8 cellular contexts compared by ENCODE assay signal in genomic region chr6:36442671-36443497, GRCh38. TPM values are rescaled to one million over a fixed set of nuclear protein-coding genes. Genes with fewer than 3 reads are reported as not detected.
DNase-seq lines count a peak whose midpoint lies in the region; ATAC-seq and TF ChIP-seq lines count a peak whose summit lies in the region.

Gene KCTD20, plus strand, starts transcription at chr6:36443000. Its CDS starts 27,098 bp downstream, at chr6:36470098.
Gene PXT1, minus strand, starts transcription at chr6:36442854. Its CDS starts 16,772 bp downstream, at chr6:36426082.

- H3K27me3 ChIP-seq in breast epithelium (no peaks in the 10 kb centered on the region), smooth muscle cell (ENCODE audit: low read depth) (no peaks in the 10 kb centered on the region)

- H4K20me1 ChIP-seq in smooth muscle cell (ENCODE audit: low read depth): peaks cover 36% of the 10 kb centered on the region

- in situ Hi-C loops in ACHN (cut with HindIII; ENCODE audit: low pct_ligation_motif_present, low pct_unique_long_range_greater_than_20kb, low sequenced_read_pairs): no loop called here

- peaks cover 14% of the 10 kb centered on the region for H3F3A ChIP-seq in smooth muscle cell (ENCODE audit: low read depth)

- H3K9me3 ChIP-seq in breast epithelium: no peaks in the 10 kb centered on the region
- no peaks in the 10 kb centered on the region for H3K9me3 ChIP-seq in smooth muscle cell (replicated peaks; ENCODE audit: low read depth)

- peak within 1 kb of the TSS; percentile 93 to 98 (median 97) for H3K4me3 Mint-ChIP-seq in immature natural killer cell

- H3K36me3 ChIP-seq in breast epithelium (no peaks in the 10 kb centered on the region), smooth muscle cell (ENCODE audit: low read depth) (no peaks in the 10 kb centered on the region)

- intact Hi-C loops in breast epithelium (cut with DNase I; ENCODE audit: low total_unique reads): no loop called here

- no peaks in the 10 kb centered on the region for H3K36me3 Mint-ChIP-seq in immature natural killer cell

- TF ChIP-seq CTCF in WI38 (IDR thresholded peaks at IDR 0.05; ENCODE audit: low read depth, low read length) (no peak), breast epithelium (IDR thresholded peaks at IDR 0.05) (peak in 1 of 3 donors; percentile 13), smooth muscle cell (IDR thresholded peaks at IDR 0.05; ENCODE audit: borderline replicate concordance, insufficient read depth, poor library complexity, severe bottlenecking) (no peak)

- H3K4me3 ChIP-seq in WI38 (ENCODE audit: low read depth, low read length): peak within 1 kb of the TSS; percentile 97
- H3K4me3 ChIP-seq in breast epithelium: peak within 1 kb of the TSS; percentile 84 to 96 (median 95)
- peak within 1 kb of the TSS; percentile 96 for H3K4me3 ChIP-seq in smooth muscle cell

- peak within 1 kb of the TSS; percentile 91 for H3K4me2 ChIP-seq in smooth muscle cell

- ATAC-seq in GM18868 (IDR thresholded peaks at IDR 0.05; ENCODE audit: unreplicated experiment) (peak; percentile 75), HG03097 (IDR thresholded peaks at IDR 0.05; ENCODE audit: low FRiP score, unreplicated experiment) (peak; percentile 75)

- H3K27me3 Mint-ChIP-seq in immature natural killer cell (ENCODE audit: low read depth in 3 of 3): peaks cover 7 to 14% (median 8%) of the 10 kb centered on the region in 3 donors

- 2% methylated on average over 79 of the region's 93 CpGs for WGBS in smooth muscle cell (ENCODE audit: low lambda C conversion rate)

- peak within 1 kb of the TSS; percentile 68 for H2AFZ ChIP-seq in smooth muscle cell (ENCODE audit: low read depth)

- H3K4me1 Mint-ChIP-seq in immature natural killer cell: peaks cover 42 to 50% of the 10 kb centered on the region in 2 donors

- peak; percentile 84 for DNase-seq in ACHN
- DNase-seq in NCI-H2171 treated with DMSO at 0.1 percent for 48 hours (lab: John Stamatoyannopoulos, UW): peak; percentile 83
- peak; percentile 81 to 85 for DNase-seq in breast epithelium (ENCODE audit: low spot score in 2 of 2)
- peak; percentile 87 to 88 (median 88) for DNase-seq in immature natural killer cell
- DNase-seq in smooth muscle cell (lab: John Stamatoyannopoulos, UW; ENCODE audit: unreplicated experiment): peak; percentile 56

- H3K27ac ChIP-seq in breast epithelium (peak within 1 kb of the TSS; percentile 98 to 99), smooth muscle cell (ENCODE audit: low read depth) (peak within 1 kb of the TSS; percentile 99)

- H3K79me2 ChIP-seq in smooth muscle cell (ENCODE audit: low read depth): peaks cover 49% of the 10 kb centered on the region

- H3K9ac ChIP-seq in smooth muscle cell (ENCODE audit: low read depth): peak within 1 kb of the TSS; percentile 92

- peak within 1 kb of the TSS; percentile 91 to 98 (median 98) for H3K27ac Mint-ChIP-seq in immature natural killer cell

- H3K9me3 Mint-ChIP-seq in immature natural killer cell: no peaks in the 10 kb centered on the region

- TF ChIP-seq POLR2A in breast epithelium (IDR thresholded peaks at IDR 0.05): no peak

- H3K4me1 ChIP-seq in breast epithelium: peaks cover 0 to 24% of the 10 kb centered on the region in 2 donors
- peaks cover 34% of the 10 kb centered on the region for H3K4me1 ChIP-seq in smooth muscle cell (ENCODE audit: low read depth)

RNA-seq across cellular contexts. Expression of gene KCTD20, which starts in this region (rescaled TPM):
- total RNA-seq in breast epithelium (10 to 100 TPM; 59.4 to 64.5 (median 61.6) TPM), smooth muscle cell (54.9 and 61.3 TPM in 2 replicates)
- polyA plus RNA-seq in immature natural killer cell (10 to 100 TPM; 41.1 to 50.5 (median 47.5) TPM), smooth muscle cell (29.6 and 31.3 TPM in 2 replicates)

RNA-seq across cellular contexts. Expression of gene PXT1, which starts in this region (rescaled TPM):
- total RNA-seq in breast epithelium (under 1 TPM in 1 of 3 donors, not detected in 2; 0.15 TPM), smooth muscle cell (not detected in 2 replicates)
- polyA plus RNA-seq in immature natural killer cell (under 1 TPM in 2 of 3 donors, not detected in 1; 0.09 TPM), smooth muscle cell (not detected in 2 replicates)

Comparison
In these comparisons a context has a peak if more than half of its experiments do, and no peak if none do; other contexts are left out.
1. Peak in every context shown above with its lines: DNase-seq, ATAC-seq, H3K4me3 ChIP-seq and H3K27ac ChIP-seq.